In genomic region chr12:106118-106561, GRCh38 we compare ENCODE assay signal across 9 cellular contexts. TPM values are rescaled to one million over a fixed set of nuclear protein-coding genes. Genes with fewer than 3 reads are reported as not detected.
DNase-seq lines count a peak whose midpoint lies in the region; ATAC-seq and TF ChIP-seq lines count a peak whose summit lies in the region.
"Had no signal": no experiment of that assay in that cellular context is flagged by ENCODE, and none has a peak within 500 bp of the region (broad histone marks: within the 10 kb centered on the region; RNA-seq: fewer than 3 reads in every experiment).

No MANE protein-coding gene starts in this region.

- H2AK5ac ChIP-seq in H9 (ENCODE audit: insufficient read length, low read length): no peak overlapping the region

- no peak overlapping the region for H3K56ac ChIP-seq in H9 (ENCODE audit: insufficient read length, low read depth, low read length)

- no peaks in the 10 kb centered on the region; a peak in 1 of 5 replicates for H3K9me3 Mint-ChIP-seq in H9
- peaks cover 0 to 2% of the 10 kb centered on the region in 2 donors for H3K9me3 Mint-ChIP-seq in effector memory CD8-positive, alpha-beta T cell
- peaks cover 1 to 2% of the 10 kb centered on the region in 2 donors for H3K9me3 Mint-ChIP-seq in activated T-cell treated with anti-CD3 and anti-CD28 coated beads, Interleukin-2, amount 50 U/mL, for 72 hours

- no peak overlapping the region for H3K9ac ChIP-seq in H9 (ENCODE audit: extremely low read depth, insufficient read length, low read length)

- H3K18ac ChIP-seq in H9 (ENCODE audit: insufficient read length, low read depth, low read length): no peak overlapping the region

- no peaks in the 10 kb centered on the region for H3K9me3 ChIP-seq in H9 (ENCODE audit: control insufficient read depth, low read depth, low read length)

- H2AFZ ChIP-seq in H9 (ENCODE audit: low read length): no peak overlapping the region

- no peak overlapping the region for H2BK5ac ChIP-seq in H9 (ENCODE audit: insufficient read length, low read length)

- TF ChIP-seq CTCF in H9 (conservative IDR thresholded peaks at IDR 0.05): peak; percentile 60; the same call in 2 of the 3 replicates

- peak; percentile 94 for ATAC-seq in GM18867 (IDR thresholded peaks at IDR 0.05; ENCODE audit: unreplicated experiment)
- no peak for ATAC-seq in effector memory CD8-positive, alpha-beta T cell (replicated peaks)
- no peak for ATAC-seq in activated T-cell treated with anti-CD3 and anti-CD28 coated beads, Interleukin-2, amount 50 U/mL, for 72 hours (replicated peaks in 1 of 2)
- ATAC-seq: Panc1 had no signal

- H3K79me1 ChIP-seq in H9 (ENCODE audit: insufficient read depth, low read depth, low read length, poor library complexity, severe bottlenecking): no peaks in the 10 kb centered on the region

- no peak overlapping the region for H3T11ph ChIP-seq in H9 (ENCODE audit: low read length)

- H2BK20ac ChIP-seq in H9 (ENCODE audit: low read depth, low read length, poor library complexity, severe bottlenecking): no peak overlapping the region

- no peaks in the 10 kb centered on the region for H4K20me1 ChIP-seq in H9 (ENCODE audit: control insufficient read depth, insufficient read depth, insufficient read length)

- H4K8ac ChIP-seq in H9 (replicated peaks; ENCODE audit: insufficient read length, low read depth, low read length): no peak overlapping the region

- peaks cover 9% of the 10 kb centered on the region; the same call in 1 of the 2 replicates for H3K4me1 ChIP-seq in H9 (ENCODE audit: insufficient read depth, low read length)

- DNase-seq in H9 (peak; percentile 88), NCI-H146 treated with DMSO at 0.1 percent for 48 hours (lab: John Stamatoyannopoulos, UW; ENCODE audit: unreplicated experiment) (peak; percentile 87), islet precursor cell (peak; percentile 79), occipital lobe (lab: John Stamatoyannopoulos, UW) (no peak), NOMO-1 treated with DMSO at 0.1 percent for 48 hours (lab: John Stamatoyannopoulos, UW; ENCODE audit: unreplicated experiment) (no peak)
- DNase-seq in effector memory CD8-positive, alpha-beta T cell: no peak
- no peak for DNase-seq in activated T-cell treated with anti-CD3 and anti-CD28 coated beads, Interleukin-2, amount 50 U/mL, for 72 hours

- H3K4me1 Mint-ChIP-seq in H9: peaks cover 43 to 68% of the 10 kb centered on the region in 2 experiments
- H3K4me1 Mint-ChIP-seq in effector memory CD8-positive, alpha-beta T cell (ENCODE audit: low read depth in 2 of 2): peaks cover 1 to 17% of the 10 kb centered on the region in 2 donors
- peaks cover 14% of the 10 kb centered on the region for H3K4me1 Mint-ChIP-seq in activated T-cell treated with anti-CD3 and anti-CD28 coated beads, Interleukin-2, amount 50 U/mL, for 72 hours (ENCODE audit: low read depth)

- H3K36me3 Mint-ChIP-seq in H9 (ENCODE audit: insufficient read depth in 1 of 3, low read depth in 3 of 3): no peaks in the 10 kb centered on the region
- H3K36me3 Mint-ChIP-seq in effector memory CD8-positive, alpha-beta T cell (ENCODE audit: insufficient read depth): no peaks in the 10 kb centered on the region
- peaks cover 0 to 2% of the 10 kb centered on the region in 2 donors for H3K36me3 Mint-ChIP-seq in activated T-cell treated with anti-CD3 and anti-CD28 coated beads, Interleukin-2, amount 50 U/mL, for 72 hours (ENCODE audit: insufficient read depth in 2 of 2)

- no peak overlapping the region for H4K91ac ChIP-seq in H9 (ENCODE audit: insufficient read length, low read depth, low read length)

- H3K4me2 ChIP-seq in H9 (ENCODE audit: insufficient read depth, insufficient read length, low read length): no peak overlapping the region

- no peaks in the 10 kb centered on the region for H3K79me2 ChIP-seq in H9 (ENCODE audit: insufficient read depth, low read length)

- peaks cover 5% of the 10 kb centered on the region for H3K27me3 Mint-ChIP-seq in H9 (ENCODE audit: low read depth)
- H3K27me3 Mint-ChIP-seq in effector memory CD8-positive, alpha-beta T cell: peaks cover 29 to 31% of the 10 kb centered on the region in 2 donors
- H3K27me3 Mint-ChIP-seq in activated T-cell treated with anti-CD3 and anti-CD28 coated beads, Interleukin-2, amount 50 U/mL, for 72 hours (ENCODE audit: low read depth): peaks cover 7% of the 10 kb centered on the region

- H3K23ac ChIP-seq in H9 (ENCODE audit: insufficient read length, low read depth, low read length): no peak overlapping the region

- no peak overlapping the region for H2BK12ac ChIP-seq in H9 (ENCODE audit: insufficient read length, low read depth, low read length)

- no peak overlapping the region for H3K14ac ChIP-seq in H9 (ENCODE audit: insufficient read depth, low read length)

- H3K4me3 Mint-ChIP-seq in H9: no peak overlapping the region; a peak in 1 of 5 replicates
- H3K4me3 Mint-ChIP-seq in effector memory CD8-positive, alpha-beta T cell: no peak overlapping the region
- no peak overlapping the region for H3K4me3 Mint-ChIP-seq in activated T-cell treated with anti-CD3 and anti-CD28 coated beads, Interleukin-2, amount 50 U/mL, for 72 hours

- no CpG with 5 or more reads among the region's 5 CpGs for WGBS in H9 (ENCODE audit: extremely low coverage, insufficient read length, low lambda C conversion rate)

- no peaks in the 10 kb centered on the region for H3K27me3 ChIP-seq in H9 (ENCODE audit: insufficient read depth, low read length)

- H3K27ac Mint-ChIP-seq in H9: no peak overlapping the region
- H3K27ac Mint-ChIP-seq in effector memory CD8-positive, alpha-beta T cell: no peak overlapping the region
- H3K27ac Mint-ChIP-seq in activated T-cell treated with anti-CD3 and anti-CD28 coated beads, Interleukin-2, amount 50 U/mL, for 72 hours: no peak overlapping the region

- no peak overlapping the region for H4K5ac ChIP-seq in H9 (ENCODE audit: insufficient read length, low read depth, low read length)

- no peak overlapping the region for H2BK15ac ChIP-seq in H9 (ENCODE audit: low read depth, low read length)

- no peak overlapping the region for H3K4ac ChIP-seq in H9 (ENCODE audit: low read depth, low read length)

- peaks cover 3% of the 10 kb centered on the region for H3K23me2 ChIP-seq in H9 (ENCODE audit: insufficient read length, low read depth, low read length, poor library complexity, severe bottlenecking)

- no peak overlapping the region for H3K27ac ChIP-seq in H9 (ENCODE audit: insufficient read length, low read depth, low read length)

- no peak overlapping the region for H2BK120ac ChIP-seq in H9 (ENCODE audit: low read depth, low read length, poor library complexity, severe bottlenecking)

RNA-seq across cellular contexts. Expression of gene IQSEC3, which starts 39.6 kb away (rescaled TPM):
- 0.50 and 0.55 TPM in 2 replicates for total RNA-seq in H9 (2021)
- total RNA-seq in occipital lobe: 4.5 TPM
- total RNA-seq in activated T-cell treated with anti-CD3 and anti-CD28 coated beads, Interleukin-2, amount 50 U/mL, for 72 hours: 1 to 10 TPM in 1 of 2 donors, under 1 TPM in 1; 0.10 to 3.8 TPM

Comparison
In these comparisons a context has a peak if more than half of its experiments do, and no peak if none do; other contexts are left out.
1. DNase-seq: peak in H9 (single experiment), NCI-H146 treated with DMSO at 0.1 percent for 48 hours (single experiment) and islet precursor cell (single experiment); none in occipital lobe (single experiment), effector memory CD8-positive, alpha-beta T cell (0 of 3), activated T-cell treated with anti-CD3 and anti-CD28 coated beads, Interleukin-2, amount 50 U/mL, for 72 hours (0 of 2) and NOMO-1 treated with DMSO at 0.1 percent for 48 hours (single experiment).